Comparison of ENCODE assay signal across 9 cellular contexts in the genomic region with DNA sequence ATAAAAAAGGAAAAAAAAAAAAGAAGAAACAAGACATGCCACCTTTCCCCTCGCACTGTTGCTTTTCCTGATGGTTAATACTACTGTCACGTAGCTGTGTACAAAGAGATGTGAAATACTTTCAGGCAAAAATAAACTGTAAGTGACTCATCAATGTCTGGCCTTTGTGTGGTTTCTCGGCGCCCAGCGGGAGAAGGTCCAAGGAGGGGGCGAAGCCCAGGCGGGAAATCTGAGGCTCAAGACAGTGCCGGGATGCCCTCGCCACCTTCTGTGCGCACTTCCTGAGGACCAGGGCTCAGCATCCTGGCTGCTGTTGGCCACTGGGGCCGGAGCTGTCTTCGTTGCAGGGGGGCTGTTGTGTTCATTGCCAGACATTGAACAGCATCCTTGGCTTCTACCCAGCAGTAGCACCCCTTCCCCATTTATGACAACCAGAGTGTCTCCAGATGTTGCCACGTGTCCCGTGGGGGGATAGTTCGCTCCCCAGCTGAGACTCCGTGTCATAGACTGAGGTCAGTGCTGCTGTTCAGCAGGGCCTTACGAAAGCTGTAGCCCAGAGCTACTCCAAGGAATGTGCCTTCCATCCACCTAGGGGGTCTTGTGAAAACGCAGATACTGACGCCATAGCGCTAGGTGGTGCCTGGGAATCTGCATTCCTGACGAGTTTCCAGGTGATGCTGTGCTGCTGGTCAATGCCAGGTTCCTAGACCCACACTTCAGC.
DNase-seq lines count a peak whose midpoint lies in the region; ATAC-seq and TF ChIP-seq lines count a peak whose summit lies in the region.
"Had no signal": no experiment of that assay in that cellular context is flagged by ENCODE, and none has a peak within 500 bp of the region (broad histone marks: within the 10 kb centered on the region; RNA-seq: fewer than 3 reads in every experiment).

No MANE protein-coding gene starts in this region.

- DNase-seq in LoVo (ENCODE audit: low spot score) (peak; percentile 32), breast epithelium (ENCODE audit: low spot score in 2 of 2) (peak; percentile 65 to 69)
- DNase-seq in stimulated activated CD4-positive, alpha-beta T cell treated with anti-CD3 and anti-CD28 coated beads, Interleukin-2, amount 100 ng/mL, for 48 hours, result no peak
- DNase-seq: T-helper 9 cell had no signal

- H3K4me1 ChIP-seq in BLaER1 (peaks cover 47% of the 10 kb centered on the region), breast epithelium (no peaks in the 10 kb centered on the region), mucosa of rectum (ENCODE audit: control insufficient read depth in 2 of 2, insufficient read depth in 2 of 2, low read length in 2 of 2) (peaks cover 16 to 22% of the 10 kb centered on the region in 2 donors)

- intact Hi-C loops in breast epithelium (cut with DNase I; ENCODE audit: low total_unique reads), result no loop called here

- ATAC-seq in GM18867 (IDR thresholded peaks at IDR 0.05; ENCODE audit: unreplicated experiment) (no peak), GM21423 (IDR thresholded peaks at IDR 0.05; ENCODE audit: unreplicated experiment) (no peak), HG02798 (IDR thresholded peaks at IDR 0.05; ENCODE audit: poor library complexity, unreplicated experiment) (no peak)

- H3K4me3 ChIP-seq in BLaER1, result no peak overlapping the region
- H3K4me3 ChIP-seq in breast epithelium, result no peak overlapping the region
- H3K4me3 ChIP-seq in mucosa of rectum (ENCODE audit: low read length in 2 of 2), result no peak overlapping the region

- H3K9me3 ChIP-seq in BLaER1, result no peaks in the 10 kb centered on the region
- H3K9me3 ChIP-seq in breast epithelium, result no peaks in the 10 kb centered on the region
- no peaks in the 10 kb centered on the region for H3K9me3 ChIP-seq in mucosa of rectum (ENCODE audit: control insufficient read depth in 2 of 2, low read length in 2 of 2)

- TF ChIP-seq POLR2A in breast epithelium (IDR thresholded peaks at IDR 0.05), result no peak

- TF ChIP-seq CTCF in breast epithelium (IDR thresholded peaks at IDR 0.05), result no peak

- H3K27me3 ChIP-seq in BLaER1 (no peaks in the 10 kb centered on the region), breast epithelium (no peaks in the 10 kb centered on the region), mucosa of rectum (ENCODE audit: control insufficient read depth in 2 of 2, insufficient read depth in 2 of 2, low read length in 2 of 2) (no peaks in the 10 kb centered on the region)

- no peak overlapping the region for H3K27ac ChIP-seq in BLaER1
- peak overlapping the region; percentile 10 to 69 for H3K27ac ChIP-seq in breast epithelium
- peak overlapping the region; percentile 2 to 46 for H3K27ac ChIP-seq in mucosa of rectum (ENCODE audit: low read depth in 2 of 2, low read length in 2 of 2)

- H3K4me2 ChIP-seq in BLaER1, result peak overlapping the region; percentile 56

- H3K9ac ChIP-seq in BLaER1 (peak overlapping the region; percentile 21; the same call in 1 of the 2 replicates), mucosa of rectum (ENCODE audit: low read depth in 1 of 2, low read length in 2 of 2) (no peak overlapping the region)

- H3K36me3 ChIP-seq in BLaER1 (peaks cover 28% of the 10 kb centered on the region), breast epithelium (no peaks in the 10 kb centered on the region), mucosa of rectum (ENCODE audit: control insufficient read depth in 2 of 2, insufficient read depth in 2 of 2, low read length in 2 of 2) (peaks cover 20 to 22% of the 10 kb centered on the region in 2 donors)

- peaks cover 7% of the 10 kb centered on the region for H4K20me1 ChIP-seq in BLaER1

Comparison
In these comparisons a context has a peak if more than half of its experiments do, and no peak if none do; other contexts are left out.
1. DNase-seq: peak in LoVo (single experiment) and breast epithelium (2 of 2); none in stimulated activated CD4-positive, alpha-beta T cell treated with anti-CD3 and anti-CD28 coated beads, Interleukin-2, amount 100 ng/mL, for 48 hours (0 of 2).